10 cellular contexts compared by ENCODE assay signal in genomic region chr10:89738551-89739209, GRCh38. TPM values are rescaled to one million over a fixed set of nuclear protein-coding genes. Genes with fewer than 3 reads are reported as not detected.
DNase-seq lines count a peak whose midpoint lies in the region; ATAC-seq and TF ChIP-seq lines count a peak whose summit lies in the region.
"Had no signal": no experiment of that assay in that cellular context is flagged by ENCODE, and none has a peak within 500 bp of the region (broad histone marks: within the 10 kb centered on the region; RNA-seq: fewer than 3 reads in every experiment).

No MANE protein-coding gene starts in this region.

- H3K36me3 Mint-ChIP-seq in activated naive CD8-positive, alpha-beta T cell treated with anti-CD3 and anti-CD28 coated beads, Interleukin-2, amount 10 ng/mL, durations not matched to agents 7 days and 5 days: peaks cover 21% of the 10 kb centered on the region
- peaks cover 44% of the 10 kb centered on the region for H3K36me3 Mint-ChIP-seq in MCF 10A (ENCODE audit: insufficient read depth, unreplicated experiment)

- CTCF ChIA-PET in MCF 10A (lab: Yijun Ruan, JAX): no interaction called here

- H3K4me3 ChIP-seq in uterus: no peak overlapping the region
- H3K4me3 ChIP-seq: skin epidermis had no signal

- H3K27ac ChIP-seq in uterus: no peak overlapping the region

- TF ChIP-seq POLR2A in uterus (IDR thresholded peaks at IDR 0.05): no peak

- peaks cover 14% of the 10 kb centered on the region for H3K4me1 Mint-ChIP-seq in activated naive CD8-positive, alpha-beta T cell treated with anti-CD3 and anti-CD28 coated beads, Interleukin-2, amount 10 ng/mL, durations not matched to agents 7 days and 5 days
- H3K4me1 Mint-ChIP-seq in MCF 10A (ENCODE audit: insufficient read depth, unreplicated experiment): peaks cover 4% of the 10 kb centered on the region

- no TSS peak for BruUV-seq in MCF 10A (replicated peaks; lab: Mats Ljungman, UMichigan)

- H3K36me3 ChIP-seq in uterus: no peaks in the 10 kb centered on the region

- H3K4me3 Mint-ChIP-seq in activated naive CD8-positive, alpha-beta T cell treated with anti-CD3 and anti-CD28 coated beads, Interleukin-2, amount 10 ng/mL, durations not matched to agents 7 days and 5 days: peak overlapping the region; percentile 39
- no peak overlapping the region for H3K4me3 Mint-ChIP-seq in MCF 10A (ENCODE audit: unreplicated experiment)
- H3K4me3 Mint-ChIP-seq: activated naive CD8-positive, alpha-beta T cell had no signal

- H3K9me3 ChIP-seq in uterus: no peaks in the 10 kb centered on the region

- ATAC-seq in GM18498 (IDR thresholded peaks at IDR 0.05; ENCODE audit: unreplicated experiment) (peak; percentile 87), GM21381 (IDR thresholded peaks at IDR 0.05; ENCODE audit: unreplicated experiment) (peak; percentile 96), HG03342 (IDR thresholded peaks at IDR 0.05; ENCODE audit: unreplicated experiment) (peak; percentile 90)
- ATAC-seq in activated naive CD8-positive, alpha-beta T cell treated with anti-CD3 and anti-CD28 coated beads, Interleukin-2, amount 10 ng/mL, durations not matched to agents 7 days and 5 days (ENCODE audit: low read depth): peak; percentile 72

- H3K27me3 Mint-ChIP-seq in activated naive CD8-positive, alpha-beta T cell treated with anti-CD3 and anti-CD28 coated beads, Interleukin-2, amount 10 ng/mL, durations not matched to agents 7 days and 5 days: no peaks in the 10 kb centered on the region
- no peaks in the 10 kb centered on the region for H3K27me3 Mint-ChIP-seq in MCF 10A (ENCODE audit: insufficient read depth, unreplicated experiment)
- H3K27me3 Mint-ChIP-seq: activated naive CD8-positive, alpha-beta T cell had no signal

- TF ChIP-seq CTCF in uterus (IDR thresholded peaks at IDR 0.05) (no peak), MCF 10A (IDR thresholded peaks at IDR 0.05; ENCODE audit: unreplicated experiment) (no peak)

- POLR2A ChIA-PET in activated naive CD8-positive, alpha-beta T cell treated with anti-CD3 and anti-CD28 coated beads, Interleukin-2, amount 10 ng/mL, durations not matched to agents 7 days and 5 days (lab: Charles Lee): interaction anchor here (0.8 to 1.5 kb wide), 3 partner anchors 37 to 325 kb away, joined by 3 to 7 read pairs (median 3); partner anchors contain the start of genes IFIT5 and KIF20B
- POLR2A ChIA-PET in MCF 10A (lab: Yijun Ruan, JAX): no interaction called here

- no peaks in the 10 kb centered on the region for H3K9me3 Mint-ChIP-seq in activated naive CD8-positive, alpha-beta T cell treated with anti-CD3 and anti-CD28 coated beads, Interleukin-2, amount 10 ng/mL, durations not matched to agents 7 days and 5 days
- H3K9me3 Mint-ChIP-seq in MCF 10A (ENCODE audit: unreplicated experiment): no peaks in the 10 kb centered on the region

- intact Hi-C loops in uterus (cut with DNase I; ENCODE audit: low total_unique reads) (no loop called here), MCF 10A (cut with micrococcal nuclease) (no loop called here)

- no peak for DNase-seq in activated naive CD8-positive, alpha-beta T cell treated with anti-CD3 and anti-CD28 coated beads, Interleukin-2, amount 10 ng/mL, durations not matched to agents 7 days and 5 days
- DNase-seq in DMS53 treated with DMSO at 0.1 percent for 48 hours (lab: John Stamatoyannopoulos, UW; ENCODE audit: unreplicated experiment): no peak
- DNase-seq in NCI-H345 treated with DMSO at 0.1 percent for 48 hours (lab: John Stamatoyannopoulos, UW; ENCODE audit: unreplicated experiment): no peak
- no peak for DNase-seq in uterus
- no peak for DNase-seq in MCF 10A (ENCODE audit: unreplicated experiment)

- no peaks in the 10 kb centered on the region for H3K4me1 ChIP-seq in uterus

- H3K27me3 ChIP-seq in uterus: no peaks in the 10 kb centered on the region

- H3K27ac Mint-ChIP-seq in activated naive CD8-positive, alpha-beta T cell treated with anti-CD3 and anti-CD28 coated beads, Interleukin-2, amount 10 ng/mL, durations not matched to agents 7 days and 5 days: peak overlapping the region; percentile 78
- H3K27ac Mint-ChIP-seq in MCF 10A (ENCODE audit: low read depth, unreplicated experiment): no peak overlapping the region
- H3K27ac Mint-ChIP-seq: activated naive CD8-positive, alpha-beta T cell had no signal

RNA-seq across cellular contexts. Expression of gene KIF20B, which starts 37.3 kb away (rescaled TPM):
- 10 to 100 TPM; 56.4 to 58.1 TPM for total RNA-seq in activated naive CD8-positive, alpha-beta T cell treated with anti-CD3 and anti-CD28 coated beads, Interleukin-2, amount 10 ng/mL, durations not matched to agents 7 days and 5 days
- 10 to 100 TPM in 2 of 4 donors, 1 to 10 TPM in 1, under 1 TPM in 1; 0.77 to 19.4 (median 6.3) TPM for total RNA-seq in uterus
- total RNA-seq in MCF 10A (2022): 30.3 and 33.7 TPM in 2 replicates
